ENCODE assay signal across 8 cellular contexts in genomic region chr1:116556289-116557006, GRCh38. TPM values are rescaled to one million over a fixed set of nuclear protein-coding genes. Genes with fewer than 3 reads are reported as not detected.
DNase-seq lines count a peak whose midpoint lies in the region; ATAC-seq and TF ChIP-seq lines count a peak whose summit lies in the region.

No MANE protein-coding gene starts in this region.

- TF ChIP-seq CTCF in CD14-positive monocyte (IDR thresholded peaks at IDR 0.05) (no peak), WERI-Rb-1 (IDR thresholded peaks at IDR 0.05; ENCODE audit: low read depth, low read length) (no peak)
- TF ChIP-seq CTCF in activated CD8-positive, alpha-beta T cell treated with anti-CD3 and anti-CD28 coated beads for 36 hours (IDR thresholded peaks at IDR 0.05): no peak

- H3K9me3 Mint-ChIP-seq in CD14-positive monocyte: peaks cover 0 to 3% (median 0%) of the 10 kb centered on the region in 7 donors
- H3K9me3 Mint-ChIP-seq in activated CD8-positive, alpha-beta T cell treated with anti-CD3 and anti-CD28 coated beads for 36 hours: no peaks in the 10 kb centered on the region

- peaks cover 78% of the 10 kb centered on the region for H3K4me1 Mint-ChIP-seq in CD14-positive monocyte
- peaks cover 68% of the 10 kb centered on the region for H3K4me1 Mint-ChIP-seq in activated CD8-positive, alpha-beta T cell treated with anti-CD3 and anti-CD28 coated beads for 36 hours (ENCODE audit: low read depth)

- no peaks in the 10 kb centered on the region for H3K9me3 ChIP-seq in WERI-Rb-1 (ENCODE audit: severe bottlenecking)

- intact Hi-C loops in CD14-positive monocyte (cut with micrococcal nuclease): loop anchor here (1.0 to 5.0 kb wide), 2 partner anchors 17 to 49 kb away; no protein-coding TSS in a partner anchor
- intact Hi-C loops in activated CD8-positive, alpha-beta T cell treated with anti-CD3 and anti-CD28 coated beads for 36 hours (cut with micrococcal nuclease): loop anchor here (5.0 kb wide), 1 partner anchor 49 kb away; no protein-coding TSS in a partner anchor

- no peak overlapping the region for H3K4me3 ChIP-seq in WERI-Rb-1 (ENCODE audit: low read depth, low read length)

- peak; percentile 94 for DNase-seq in CD14-positive monocyte (ENCODE audit: low spot score)
- DNase-seq in HS-5 (ENCODE audit: low read depth): peak; percentile 53
- peak; percentile 84 for DNase-seq in activated CD8-positive, alpha-beta T cell treated with anti-CD3 and anti-CD28 coated beads for 36 hours
- DNase-seq in fibroblast of peridontal ligament (ENCODE audit: extremely low read depth): peak; percentile 60
- peak; percentile 88 for DNase-seq in stimulated activated CD4-positive, alpha-beta T cell treated with anti-CD3 and anti-CD28 coated beads, Interleukin-1b, Interleukin-23, amount 100 ng/mL, for 48 hours
- no peak for DNase-seq in NCI-H146 (lab: John Stamatoyannopoulos, UW)
- no peak for DNase-seq in WERI-Rb-1

- peak overlapping the region; percentile 94 to 99 (median 97) for H3K27ac Mint-ChIP-seq in CD14-positive monocyte
- H3K27ac Mint-ChIP-seq in activated CD8-positive, alpha-beta T cell treated with anti-CD3 and anti-CD28 coated beads for 36 hours: peak overlapping the region; percentile 92

- ATAC-seq in GM21367 (IDR thresholded peaks at IDR 0.05; ENCODE audit: unreplicated experiment): peak; percentile 51
- ATAC-seq in activated CD8-positive, alpha-beta T cell treated with anti-CD3 and anti-CD28 coated beads for 36 hours: peak; percentile 95

- H3K36me3 ChIP-seq in WERI-Rb-1: no peaks in the 10 kb centered on the region

- H3K27me3 ChIP-seq in WERI-Rb-1 (ENCODE audit: insufficient read depth, low read depth, severe bottlenecking): no peaks in the 10 kb centered on the region

- CTCF ChIA-PET in activated CD8-positive, alpha-beta T cell treated with anti-CD3 and anti-CD28 coated beads for 36 hours (lab: Charles Lee): interaction anchor here (0.7 to 2.0 kb wide), 10 partner anchors 12 to 511 kb away, joined by 3 to 10 read pairs (median 4); no protein-coding TSS in a partner anchor

- H3K27me3 Mint-ChIP-seq in CD14-positive monocyte (ENCODE audit: low read depth in 3 of 3): no peaks in the 10 kb centered on the region
- no peaks in the 10 kb centered on the region for H3K27me3 Mint-ChIP-seq in activated CD8-positive, alpha-beta T cell treated with anti-CD3 and anti-CD28 coated beads for 36 hours

- POLR2A ChIA-PET in activated CD8-positive, alpha-beta T cell treated with anti-CD3 and anti-CD28 coated beads for 36 hours (lab: Charles Lee): interaction anchor here (0.8 to 2.5 kb wide), 6 partner anchors 10 to 504 kb away, joined by 3 to 11 read pairs (median 4); partner anchors contain the start of gene TTF2

- peaks cover 30 to 32% of the 10 kb centered on the region in 2 donors for H3K36me3 Mint-ChIP-seq in CD14-positive monocyte
- peaks cover 10% of the 10 kb centered on the region for H3K36me3 Mint-ChIP-seq in activated CD8-positive, alpha-beta T cell treated with anti-CD3 and anti-CD28 coated beads for 36 hours (ENCODE audit: low read depth)

- peak overlapping the region; percentile 24 to 53 for H3K4me3 Mint-ChIP-seq in CD14-positive monocyte
- H3K4me3 Mint-ChIP-seq in activated CD8-positive, alpha-beta T cell treated with anti-CD3 and anti-CD28 coated beads for 36 hours: peak overlapping the region; percentile 40

- H3K27ac ChIP-seq in WERI-Rb-1: no peak overlapping the region

RNA-seq across cellular contexts. Expression of gene CD58, which starts 14.4 kb away (rescaled TPM):
- polyA plus RNA-seq in CD14-positive monocyte: 100 to 1,000 TPM; 128 to 168 TPM
- total RNA-seq in activated CD8-positive, alpha-beta T cell treated with anti-CD3 and anti-CD28 coated beads for 36 hours: 10 to 100 TPM; 11.1 to 12.7 TPM

Comparison
In these comparisons a context has a peak if more than half of its experiments do, and no peak if none do; other contexts are left out.
1. DNase-seq: peak in CD14-positive monocyte (single experiment), HS-5 (single experiment), activated CD8-positive, alpha-beta T cell treated with anti-CD3 and anti-CD28 coated beads for 36 hours (single experiment), fibroblast of peridontal ligament (single experiment) and stimulated activated CD4-positive, alpha-beta T cell treated with anti-CD3 and anti-CD28 coated beads, Interleukin-1b, Interleukin-23, amount 100 ng/mL, for 48 hours (single experiment); none in NCI-H146 (single experiment) and WERI-Rb-1 (single experiment).